13 cellular contexts compared by ENCODE assay signal in the genomic region with DNA sequence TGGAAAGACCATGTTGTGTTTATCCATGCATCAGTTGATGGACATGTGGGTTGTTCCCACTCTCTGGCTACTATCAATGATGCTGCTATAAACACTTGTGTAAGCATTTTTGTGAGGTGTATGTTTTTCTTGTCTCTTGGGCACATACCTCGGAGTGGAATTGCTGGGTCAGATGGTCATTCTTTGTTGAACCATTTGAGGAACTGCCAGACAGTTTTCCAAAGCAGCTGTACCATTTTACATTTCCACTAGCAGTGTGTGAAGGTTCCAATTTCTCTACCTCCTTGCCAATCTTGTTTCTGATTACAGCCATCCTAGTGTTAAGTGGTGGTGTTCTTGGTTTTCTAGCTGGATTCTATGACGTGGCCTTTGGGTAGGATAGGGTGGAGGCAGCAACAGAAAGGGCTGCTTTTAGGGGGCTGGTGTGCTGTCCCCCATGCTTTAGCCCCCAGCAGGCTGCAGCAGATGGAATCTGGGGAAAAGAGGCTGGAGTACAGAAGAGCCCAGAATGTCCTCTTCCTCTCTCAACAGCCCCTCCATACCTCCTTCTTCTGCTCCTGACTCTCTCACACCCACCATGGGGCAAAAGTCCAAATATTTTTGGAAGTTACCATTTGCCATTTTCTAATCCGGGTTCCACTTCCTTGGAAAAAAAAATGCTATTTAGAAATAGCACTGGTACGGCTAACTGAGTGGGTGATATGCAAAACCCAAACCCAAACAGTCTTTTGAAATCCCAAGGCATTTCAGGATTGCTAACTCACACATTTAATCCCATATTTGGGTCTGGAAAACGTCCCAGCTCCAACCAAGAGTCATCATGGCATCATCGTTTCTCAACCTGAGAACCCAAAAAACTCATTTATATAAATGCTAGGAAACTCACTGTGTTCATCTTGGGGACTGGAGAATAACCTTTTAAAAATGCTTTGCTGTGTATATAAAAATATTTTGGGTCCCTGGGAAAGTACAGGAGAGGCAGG.
A peak's percentile ranks its signal among the peaks of the same experiment; 100 is the strongest.
DNase-seq lines count a peak whose midpoint lies in the region; ATAC-seq and TF ChIP-seq lines count a peak whose summit lies in the region.
"Had no signal": no experiment of that assay in that cellular context is flagged by ENCODE, and none has a peak within 500 bp of the region (broad histone marks: within the 10 kb centered on the region; RNA-seq: fewer than 3 reads in every experiment).

No MANE protein-coding gene starts in this region.

- no peaks in the 10 kb centered on the region for H3K79me2 ChIP-seq in osteoblast (ENCODE audit: insufficient read depth, low read length)
- H3K79me2 ChIP-seq: parathyroid adenoma had no signal

- no peaks in the 10 kb centered on the region for H3K27me3 ChIP-seq in MG63
- H3K27me3 ChIP-seq in osteoblast (ENCODE audit: insufficient read depth, low read length), result no peaks in the 10 kb centered on the region
- no peaks in the 10 kb centered on the region for H3K27me3 ChIP-seq in left lung
- no peaks in the 10 kb centered on the region for H3K27me3 ChIP-seq in uterus

- no peak overlapping the region for H2AFZ ChIP-seq in osteoblast (ENCODE audit: low read length)
- H2AFZ ChIP-seq: parathyroid adenoma had no signal

- ATAC-seq in GM18511 (IDR thresholded peaks at IDR 0.05; ENCODE audit: unreplicated experiment), result no peak
- no peak for ATAC-seq in left lung
- ATAC-seq in GM18519 (IDR thresholded peaks at IDR 0.05; ENCODE audit: low FRiP score, unreplicated experiment), result no peak

- H3K4me2 ChIP-seq in osteoblast (ENCODE audit: insufficient read depth, low read length), result peak overlapping the region; percentile 62

- H4K20me1 ChIP-seq in osteoblast (ENCODE audit: insufficient read depth, low read length), result no peaks in the 10 kb centered on the region

- no peaks in the 10 kb centered on the region for H3K36me3 ChIP-seq in MG63
- no peaks in the 10 kb centered on the region for H3K36me3 ChIP-seq in osteoblast (ENCODE audit: insufficient read depth, low read length)
- H3K36me3 ChIP-seq in left lung, result no peaks in the 10 kb centered on the region
- H3K36me3 ChIP-seq in uterus, result no peaks in the 10 kb centered on the region
- H3K36me3 ChIP-seq: HAP-1 had no signal

- intact Hi-C loops in left lung (cut with DNase I) (no loop called here), uterus (cut with DNase I; ENCODE audit: low total_unique reads) (no loop called here)

- H3K4me1 ChIP-seq in osteoblast (ENCODE audit: insufficient read depth, low read length) (peaks cover 34% of the 10 kb centered on the region), left lung (no peaks in the 10 kb centered on the region), uterus (no peaks in the 10 kb centered on the region)
- H3K4me1 ChIP-seq: HAP-1, parathyroid adenoma had no signal

- no peaks in the 10 kb centered on the region for H3K9me3 ChIP-seq in MG63
- H3K9me3 ChIP-seq in osteoblast (ENCODE audit: low read depth, low read length), result no peaks in the 10 kb centered on the region
- H3K9me3 ChIP-seq in left lung, result no peaks in the 10 kb centered on the region
- H3K9me3 ChIP-seq in uterus, result no peaks in the 10 kb centered on the region
- H3K9me3 ChIP-seq: HAP-1 had no signal

- H3K4me3 ChIP-seq in MG63 (no peak overlapping the region), coronary artery (no peak overlapping the region), osteoblast (ENCODE audit: insufficient read depth, low read length) (no peak overlapping the region), left lung (no peak overlapping the region), uterus (no peak overlapping the region)
- H3K4me3 ChIP-seq: HAP-1 had no signal

- DNase-seq in AG20443 (ENCODE audit: low spot score) (peak; percentile 88), MG63 (peak; percentile 69), coronary artery (ENCODE audit: low spot score) (peak; percentile 74), osteoblast (ENCODE audit: insufficient read length, low spot score, missing footprints) (peak; percentile 90), left lung (no peak), uterus (no peak)
- DNase-seq: activated B cell treated with CpG ODN at 0.5 μM for 24 hours, islet precursor cell had no signal

- H3K27ac ChIP-seq in coronary artery, result peak overlapping the region; percentile 86 to 94
- H3K27ac ChIP-seq in osteoblast (ENCODE audit: low read depth, low read length), result peak overlapping the region; percentile 91
- no peak overlapping the region for H3K27ac ChIP-seq in left lung
- H3K27ac ChIP-seq in uterus, result no peak overlapping the region
- H3K27ac ChIP-seq: C4-2B, parathyroid adenoma had no signal

- no peak for TF ChIP-seq CTCF in coronary artery (IDR thresholded peaks at IDR 0.05)
- no peak for TF ChIP-seq CTCF in osteoblast (IDR thresholded peaks at IDR 0.05; ENCODE audit: extremely low read depth, low read depth, low read length)
- no peak for TF ChIP-seq CTCF in left lung (IDR thresholded peaks at IDR 0.05)
- TF ChIP-seq CTCF in uterus (IDR thresholded peaks at IDR 0.05), result no peak

- TF ChIP-seq POLR2A in uterus (IDR thresholded peaks at IDR 0.05), result no peak

Comparison
In these comparisons a context has a peak if more than half of its experiments do, and no peak if none do; other contexts are left out.
1. DNase-seq: peak in AG20443 (single experiment), MG63 (single experiment), coronary artery (single experiment) and osteoblast (single experiment); none in left lung (0 of 2) and uterus (0 of 2).
2. H3K27ac ChIP-seq: peak in coronary artery (2 of 2) and osteoblast (single experiment); none in left lung (0 of 2) and uterus (0 of 2).